ENCODE assay signal across 1 cellular context in the genomic region with DNA sequence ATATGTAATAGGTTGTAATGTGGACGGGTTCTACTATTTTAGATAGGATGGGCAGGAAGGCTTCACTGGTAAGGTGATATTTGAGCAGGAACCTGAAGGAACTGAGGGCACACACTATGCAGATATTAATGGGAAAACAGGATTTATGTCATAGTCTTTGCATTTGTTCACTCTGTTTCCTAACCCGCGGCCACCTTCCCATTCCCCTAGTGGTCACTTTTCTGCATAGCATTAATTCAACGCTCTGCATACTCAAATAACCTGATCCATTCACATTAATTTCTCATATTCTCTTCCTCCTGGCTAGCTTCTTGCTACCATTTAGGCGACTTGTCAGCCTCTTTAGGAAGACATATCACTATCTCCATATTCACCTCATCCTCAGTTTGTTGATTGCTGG.
TF ChIP-seq lines count a peak whose summit lies in the region.

No MANE protein-coding gene starts in this region.

TF ChIP-seq in H1, 55 proteins besides CTCF, POLR2A, EP300 and RAD21 (continued from another document):
- TF ChIP-seq ZNF274 (IDR thresholded peaks at IDR 0.05; ENCODE audit: borderline replicate concordance, extremely low read depth, low read length) (no peak), TAF1 (IDR thresholded peaks at IDR 0.05; ENCODE audit: low read depth, low read length) (no peak), JUND (IDR thresholded peaks at IDR 0.05; ENCODE audit: low read length) (no peak), POLR2AphosphoS5 (IDR thresholded peaks at IDR 0.05; ENCODE audit: low read depth, low read length) (no peak), CBX8 (IDR thresholded peaks at IDR 0.05; ENCODE audit: borderline replicate concordance, low read depth, low read length) (no peak), SIN3A (conservative IDR thresholded peaks at IDR 0.05 in 1 of 2, IDR thresholded peaks at IDR 0.05 in 1 of 2; ENCODE audit: low read depth in 1 of 2, low read length in 2 of 2) (no peak), NANOG (IDR thresholded peaks at IDR 0.05; ENCODE audit: insufficient read depth, low read depth, low read length, poor library complexity, severe bottlenecking) (no peak), SUZ12 (IDR thresholded peaks at IDR 0.05; ENCODE audit: low read length) (no peak), TEAD4 (IDR thresholded peaks at IDR 0.05; ENCODE audit: low read depth, low read length) (no peak), ASH2L (IDR thresholded peaks at IDR 0.05; ENCODE audit: low read length) (no peak)
- TF ChIP-seq, protein P1, sequence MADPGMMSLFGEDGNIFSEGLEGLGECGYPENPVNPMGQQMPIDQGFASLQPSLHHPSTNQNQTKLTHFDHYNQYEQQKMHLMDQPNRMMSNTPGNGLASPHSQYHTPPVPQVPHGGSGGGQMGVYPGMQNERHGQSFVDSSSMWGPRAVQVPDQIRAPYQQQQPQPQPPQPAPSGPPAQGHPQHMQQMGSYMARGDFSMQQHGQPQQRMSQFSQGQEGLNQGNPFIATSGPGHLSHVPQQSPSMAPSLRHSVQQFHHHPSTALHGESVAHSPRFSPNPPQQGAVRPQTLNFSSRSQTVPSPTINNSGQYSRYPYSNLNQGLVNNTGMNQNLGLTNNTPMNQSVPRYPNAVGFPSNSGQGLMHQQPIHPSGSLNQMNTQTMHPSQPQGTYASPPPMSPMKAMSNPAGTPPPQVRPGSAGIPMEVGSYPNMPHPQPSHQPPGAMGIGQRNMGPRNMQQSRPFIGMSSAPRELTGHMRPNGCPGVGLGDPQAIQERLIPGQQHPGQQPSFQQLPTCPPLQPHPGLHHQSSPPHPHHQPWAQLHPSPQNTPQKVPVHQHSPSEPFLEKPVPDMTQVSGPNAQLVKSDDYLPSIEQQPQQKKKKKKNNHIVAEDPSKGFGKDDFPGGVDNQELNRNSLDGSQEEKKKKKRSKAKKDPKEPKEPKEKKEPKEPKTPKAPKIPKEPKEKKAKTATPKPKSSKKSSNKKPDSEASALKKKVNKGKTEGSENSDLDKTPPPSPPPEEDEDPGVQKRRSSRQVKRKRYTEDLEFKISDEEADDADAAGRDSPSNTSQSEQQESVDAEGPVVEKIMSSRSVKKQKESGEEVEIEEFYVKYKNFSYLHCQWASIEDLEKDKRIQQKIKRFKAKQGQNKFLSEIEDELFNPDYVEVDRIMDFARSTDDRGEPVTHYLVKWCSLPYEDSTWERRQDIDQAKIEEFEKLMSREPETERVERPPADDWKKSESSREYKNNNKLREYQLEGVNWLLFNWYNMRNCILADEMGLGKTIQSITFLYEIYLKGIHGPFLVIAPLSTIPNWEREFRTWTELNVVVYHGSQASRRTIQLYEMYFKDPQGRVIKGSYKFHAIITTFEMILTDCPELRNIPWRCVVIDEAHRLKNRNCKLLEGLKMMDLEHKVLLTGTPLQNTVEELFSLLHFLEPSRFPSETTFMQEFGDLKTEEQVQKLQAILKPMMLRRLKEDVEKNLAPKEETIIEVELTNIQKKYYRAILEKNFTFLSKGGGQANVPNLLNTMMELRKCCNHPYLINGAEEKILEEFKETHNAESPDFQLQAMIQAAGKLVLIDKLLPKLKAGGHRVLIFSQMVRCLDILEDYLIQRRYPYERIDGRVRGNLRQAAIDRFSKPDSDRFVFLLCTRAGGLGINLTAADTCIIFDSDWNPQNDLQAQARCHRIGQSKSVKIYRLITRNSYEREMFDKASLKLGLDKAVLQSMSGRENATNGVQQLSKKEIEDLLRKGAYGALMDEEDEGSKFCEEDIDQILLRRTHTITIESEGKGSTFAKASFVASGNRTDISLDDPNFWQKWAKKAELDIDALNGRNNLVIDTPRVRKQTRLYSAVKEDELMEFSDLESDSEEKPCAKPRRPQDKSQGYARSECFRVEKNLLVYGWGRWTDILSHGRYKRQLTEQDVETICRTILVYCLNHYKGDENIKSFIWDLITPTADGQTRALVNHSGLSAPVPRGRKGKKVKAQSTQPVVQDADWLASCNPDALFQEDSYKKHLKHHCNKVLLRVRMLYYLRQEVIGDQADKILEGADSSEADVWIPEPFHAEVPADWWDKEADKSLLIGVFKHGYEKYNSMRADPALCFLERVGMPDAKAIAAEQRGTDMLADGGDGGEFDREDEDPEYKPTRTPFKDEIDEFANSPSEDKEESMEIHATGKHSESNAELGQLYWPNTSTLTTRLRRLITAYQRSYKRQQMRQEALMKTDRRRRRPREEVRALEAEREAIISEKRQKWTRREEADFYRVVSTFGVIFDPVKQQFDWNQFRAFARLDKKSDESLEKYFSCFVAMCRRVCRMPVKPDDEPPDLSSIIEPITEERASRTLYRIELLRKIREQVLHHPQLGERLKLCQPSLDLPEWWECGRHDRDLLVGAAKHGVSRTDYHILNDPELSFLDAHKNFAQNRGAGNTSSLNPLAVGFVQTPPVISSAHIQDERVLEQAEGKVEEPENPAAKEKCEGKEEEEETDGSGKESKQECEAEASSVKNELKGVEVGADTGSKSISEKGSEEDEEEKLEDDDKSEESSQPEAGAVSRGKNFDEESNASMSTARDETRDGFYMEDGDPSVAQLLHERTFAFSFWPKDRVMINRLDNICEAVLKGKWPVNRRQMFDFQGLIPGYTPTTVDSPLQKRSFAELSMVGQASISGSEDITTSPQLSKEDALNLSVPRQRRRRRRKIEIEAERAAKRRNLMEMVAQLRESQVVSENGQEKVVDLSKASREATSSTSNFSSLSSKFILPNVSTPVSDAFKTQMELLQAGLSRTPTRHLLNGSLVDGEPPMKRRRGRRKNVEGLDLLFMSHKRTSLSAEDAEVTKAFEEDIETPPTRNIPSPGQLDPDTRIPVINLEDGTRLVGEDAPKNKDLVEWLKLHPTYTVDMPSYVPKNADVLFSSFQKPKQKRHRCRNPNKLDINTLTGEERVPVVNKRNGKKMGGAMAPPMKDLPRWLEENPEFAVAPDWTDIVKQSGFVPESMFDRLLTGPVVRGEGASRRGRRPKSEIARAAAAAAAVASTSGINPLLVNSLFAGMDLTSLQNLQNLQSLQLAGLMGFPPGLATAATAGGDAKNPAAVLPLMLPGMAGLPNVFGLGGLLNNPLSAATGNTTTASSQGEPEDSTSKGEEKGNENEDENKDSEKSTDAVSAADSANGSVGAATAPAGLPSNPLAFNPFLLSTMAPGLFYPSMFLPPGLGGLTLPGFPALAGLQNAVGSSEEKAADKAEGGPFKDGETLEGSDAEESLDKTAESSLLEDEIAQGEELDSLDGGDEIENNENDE (IDR thresholded peaks at IDR 0.05; ENCODE audit: insufficient replicate concordance, low read length): no peak
- TF ChIP-seq, protein P2, sequence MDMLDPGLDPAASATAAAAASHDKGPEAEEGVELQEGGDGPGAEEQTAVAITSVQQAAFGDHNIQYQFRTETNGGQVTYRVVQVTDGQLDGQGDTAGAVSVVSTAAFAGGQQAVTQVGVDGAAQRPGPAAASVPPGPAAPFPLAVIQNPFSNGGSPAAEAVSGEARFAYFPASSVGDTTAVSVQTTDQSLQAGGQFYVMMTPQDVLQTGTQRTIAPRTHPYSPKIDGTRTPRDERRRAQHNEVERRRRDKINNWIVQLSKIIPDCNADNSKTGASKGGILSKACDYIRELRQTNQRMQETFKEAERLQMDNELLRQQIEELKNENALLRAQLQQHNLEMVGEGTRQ (IDR thresholded peaks at IDR 0.05; ENCODE audit: low read length): no peak
